ENCODE assay signal across 1 cellular context in genomic region chr7:73647725-73648592, GRCh38.
TF ChIP-seq lines count a peak whose summit lies in the region.

No MANE protein-coding gene starts in this region.

TF ChIP-seq in HepG2, 621 proteins besides CTCF, POLR2A, EP300 and RAD21 (continued from another document and continues in another):
- TF ChIP-seq ZBTB10 (CRISPR knock-in tag; IDR thresholded peaks at IDR 0.05; ENCODE audit: borderline replicate concordance) (0 out of 2 replicates have a peak, but pooled peaks have one; percentile 44), ZNF577 (CRISPR knock-in tag; IDR thresholded peaks at IDR 0.05; ENCODE audit: borderline replicate concordance, low read depth) (no peak), ZNF34 (CRISPR knock-in tag; IDR thresholded peaks at IDR 0.05; ENCODE audit: borderline replicate concordance) (no peak), DMTF1 (CRISPR knock-in tag; IDR thresholded peaks at IDR 0.05) (no peak), EZH2 (conservative IDR thresholded peaks at IDR 0.05; ENCODE audit: low read depth, low read length) (no peak), NFKBIZ (CRISPR knock-in tag; IDR thresholded peaks at IDR 0.05) (0 out of 2 replicates have a peak, but pooled peaks have one; percentile 36), E2F5 (CRISPR knock-in tag; conservative IDR thresholded peaks at IDR 0.05) (no peak), ZNF44 (CRISPR knock-in tag; IDR thresholded peaks at IDR 0.05) (no peak), HOXA9 (CRISPR knock-in tag; IDR thresholded peaks at IDR 0.05; ENCODE audit: borderline replicate concordance) (no peak), ZNF256 (CRISPR knock-in tag; conservative IDR thresholded peaks at IDR 0.05) (0 out of 2 replicates have a peak, but pooled peaks have one; percentile 61), DR1 (CRISPR knock-in tag; IDR thresholded peaks at IDR 0.05) (no peak), REXO4 (CRISPR knock-in tag; IDR thresholded peaks at IDR 0.05; ENCODE audit: borderline replicate concordance) (no peak), PITX1 (CRISPR knock-in tag; IDR thresholded peaks at IDR 0.05) (peak; percentile 82), ERF (CRISPR knock-in tag; IDR thresholded peaks at IDR 0.05) (0 out of 2 replicates have a peak, but pooled peaks have one; percentile 46), ZNF484 (CRISPR knock-in tag; IDR thresholded peaks at IDR 0.05; ENCODE audit: borderline replicate concordance, low read depth) (no peak), BRCA1 (CRISPR knock-in tag; IDR thresholded peaks at IDR 0.05) (peak; percentile 82; the same call in 1 of the 2 replicates), ZNF777 (CRISPR knock-in tag; IDR thresholded peaks at IDR 0.05) (peak; percentile 51; the same call in 1 of the 2 replicates), SP140L (CRISPR knock-in tag; IDR thresholded peaks at IDR 0.05; ENCODE audit: borderline replicate concordance) (no peak), ZNF281 (CRISPR knock-in tag; IDR thresholded peaks at IDR 0.05; ENCODE audit: borderline replicate concordance) (peak; percentile 44; the same call in 1 of the 2 replicates), ZNF20 (CRISPR knock-in tag; IDR thresholded peaks at IDR 0.05) (no peak), ZFP82 (CRISPR knock-in tag; IDR thresholded peaks at IDR 0.05; ENCODE audit: borderline replicate concordance) (no peak), KDM6A (CRISPR knock-in tag; IDR thresholded peaks at IDR 0.05; ENCODE audit: low read depth) (no peak), ZBTB8A (CRISPR knock-in tag; IDR thresholded peaks at IDR 0.05; ENCODE audit: borderline replicate concordance, low read depth) (no peak), ZNF30 (CRISPR knock-in tag; IDR thresholded peaks at IDR 0.05) (no peak), HNF1A (IDR thresholded peaks at IDR 0.05; ENCODE audit: low read depth) (no peak), HNF1A (CRISPR knock-in tag; IDR thresholded peaks at IDR 0.05; ENCODE audit: borderline replicate concordance) (peak; percentile 20; the same call in 1 of the 2 replicates), ZBTB20 (CRISPR knock-in tag; IDR thresholded peaks at IDR 0.05; ENCODE audit: borderline replicate concordance, low read depth) (no peak), CENPT (CRISPR knock-in tag; IDR thresholded peaks at IDR 0.05; ENCODE audit: low read depth) (no peak; the same call in 1 of the 2 replicates), ZFY (CRISPR knock-in tag; IDR thresholded peaks at IDR 0.05) (peak; percentile 78), CHCHD3 (CRISPR knock-in tag; IDR thresholded peaks at IDR 0.05) (no peak), KLF15 (CRISPR knock-in tag; IDR thresholded peaks at IDR 0.05; ENCODE audit: borderline replicate concordance) (no peak), MXD3 (CRISPR knock-in tag; IDR thresholded peaks at IDR 0.05) (0 out of 2 replicates have a peak, but pooled peaks have one; percentile 37), ATM (IDR thresholded peaks at IDR 0.05; ENCODE audit: borderline replicate concordance) (no peak), ZNF775 (CRISPR knock-in tag; IDR thresholded peaks at IDR 0.05; ENCODE audit: borderline replicate concordance) (peak; percentile 30; the same call in 1 of the 2 replicates), ZNF138 (CRISPR knock-in tag; IDR thresholded peaks at IDR 0.05; ENCODE audit: low read depth) (no peak), ZNF549 (CRISPR knock-in tag; IDR thresholded peaks at IDR 0.05) (0 out of 2 replicates have a peak, but pooled peaks have one; percentile 35), FOXP1 (IDR thresholded peaks at IDR 0.05) (no peak), FOXP1 (CRISPR knock-in tag; IDR thresholded peaks at IDR 0.05) (0 out of 2 replicates have a peak, but pooled peaks have one; percentile 11), ZNF670 (CRISPR knock-in tag; IDR thresholded peaks at IDR 0.05; ENCODE audit: borderline replicate concordance) (no peak), STAT5B (CRISPR knock-in tag; IDR thresholded peaks at IDR 0.05) (no peak), ZBTB3 (CRISPR knock-in tag; IDR thresholded peaks at IDR 0.05; ENCODE audit: borderline replicate concordance, low read depth) (no peak), ZBED4 (CRISPR knock-in tag; IDR thresholded peaks at IDR 0.05; ENCODE audit: borderline replicate concordance) (no peak), CREBL2 (CRISPR knock-in tag; IDR thresholded peaks at IDR 0.05; ENCODE audit: borderline replicate concordance) (no peak), TBX2 (CRISPR knock-in tag; IDR thresholded peaks at IDR 0.05; ENCODE audit: borderline replicate concordance) (peak; percentile 70; the same call in 1 of the 2 replicates), TFE3 (CRISPR knock-in tag; IDR thresholded peaks at IDR 0.05) (peak; percentile 32; the same call in 1 of the 2 replicates)
